Comparison of ENCODE assay signal across 31 cellular contexts in genomic region chr1:181187596-181188126, GRCh38.
"Had no signal": no experiment of that assay in that cellular context is flagged by ENCODE, and none has a peak within 500 bp of the region (broad histone marks: within the 10 kb centered on the region; RNA-seq: fewer than 3 reads in every experiment).

No MANE protein-coding gene starts in this region.

- FAIRE-seq: astrocyte, bronchial epithelial cell, colon had no signal

- H3K27me3 ChIP-seq: gastrocnemius medialis had no signal

- H3K4me3 ChIP-seq: esophagus muscularis mucosa, gastrocnemius medialis, heart left ventricle had no signal

- H3K27ac ChIP-seq: brain microvascular endothelial cell, esophagus muscularis mucosa, foreskin keratinocyte, gastrocnemius medialis, heart left ventricle, WERI-Rb-1 had no signal

- H3K36me3 ChIP-seq: brain microvascular endothelial cell, esophagus muscularis mucosa, gastrocnemius medialis, heart left ventricle, WERI-Rb-1 had no signal

- H3K9me3 ChIP-seq: esophagus muscularis mucosa, gastrocnemius medialis, heart left ventricle had no signal

- H3K4me1 ChIP-seq: foreskin keratinocyte had no signal

- DNase-seq: activated B cell treated with CpG ODN at 0.5 μM for 24 hours; activated CD4-positive, alpha-beta T cell treated with anti-CD3 and anti-CD28 coated beads for 48 hours; activated CD4-positive, alpha-beta T cell treated with anti-CD3 and anti-CD28 coated beads, Interleukin-2, amount 50 U/mL, for 1 hour; activated CD4-positive, alpha-beta T cell treated with anti-CD3 and anti-CD28 coated beads, Interleukin-2, amount 50 U/mL, for 48 hours; activated CD8-positive, alpha-beta T cell treated with anti-CD3 and anti-CD28 coated beads for 36 hours; activated effector memory CD4-positive, alpha-beta T cell treated with Interleukin-2 at 50 U/mL for 16 hours; activated gamma-delta T cell treated with Interleukin-2 at 50 U/mL for 16 hours; activated naive CD4-positive, alpha-beta T cell treated with anti-CD3 and anti-CD28 coated beads, Interleukin-2, amount 50 U/mL, for 16 hours; activated naive CD4-positive, alpha-beta T cell treated with Interleukin-2 at 50 U/mL for 16 hours; activated T-cell treated with anti-CD3 and anti-CD28 coated beads, Interleukin-2, amount 50 U/mL, for 4 hours; amniotic stem cell; anterior cingulate cortex; brain microvascular endothelial cell; caudate nucleus; cortex of kidney; dermis blood vessel endothelial cell; effector CD4-positive, alpha-beta T cell; effector memory CD8-positive, alpha-beta T cell; erythroblast; foreskin keratinocyte; gastrocnemius medialis; glutamatergic neuron; heart left ventricle; SW 1271; T-cell; T1000; WERI-Rb-1 had no signal
